ENCODE assay signal across 21 cellular contexts in the genomic region with DNA sequence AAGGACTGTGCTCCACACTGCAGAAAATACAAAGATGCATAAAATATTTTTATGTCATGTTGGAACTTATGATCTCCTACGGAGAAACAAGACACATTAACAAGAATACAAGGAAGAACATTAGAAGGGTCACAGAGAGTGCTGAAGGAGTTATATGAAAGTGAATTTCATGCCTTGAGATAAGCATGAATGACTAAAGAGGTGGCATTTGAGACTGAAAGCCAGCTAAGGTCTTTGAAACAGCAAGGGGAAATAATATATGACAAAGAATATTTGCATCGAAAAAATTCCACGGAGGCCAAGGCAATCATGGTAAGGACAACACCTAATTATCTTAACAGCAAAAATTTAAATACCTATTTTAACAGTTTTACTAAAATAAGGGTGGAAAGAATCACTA. TPM values are rescaled to one million over a fixed set of nuclear protein-coding genes. Genes with fewer than 3 reads are reported as not detected.
DNase-seq lines count a peak whose midpoint lies in the region; ATAC-seq, FAIRE-seq and TF ChIP-seq lines count a peak whose summit lies in the region.
"Had no signal": no experiment of that assay in that cellular context is flagged by ENCODE, and none has a peak within 500 bp of the region (broad histone marks: within the 10 kb centered on the region; RNA-seq: fewer than 3 reads in every experiment).

No MANE protein-coding gene starts in this region.

- no peaks in the 10 kb centered on the region for H3K36me3 ChIP-seq in pancreas
- H3K36me3 ChIP-seq: gastroesophageal sphincter had no signal

- WGBS in pancreas, 2 donors: 88 to 92% methylated on average over 3 of the region's 3 CpGs

- H3K27me3 ChIP-seq in pancreas: no peaks in the 10 kb centered on the region
- H3K27me3 ChIP-seq: gastroesophageal sphincter had no signal

- peaks cover 0 to 5% (median 0%) of the 10 kb centered on the region in 3 donors for H3K4me1 ChIP-seq in pancreas

- no peak for DNase-seq in activated naive CD4-positive, alpha-beta T cell treated with anti-CD3 and anti-CD28 coated beads for 36 hours
- DNase-seq in stimulated activated naive B cell treated with anti-CD40 and anti-IgM and Interleukin-4, amounts not matched to agents 10 μg/mL and 1 μg/mL and 100 μg/mL, for 72 hours: no peak
- DNase-seq in NCI-H2107 treated with DMSO at 0.1 percent for 48 hours (lab: John Stamatoyannopoulos, UW; ENCODE audit: unreplicated experiment) (no peak), pancreas (no peak), iPS-NIHi7 (ENCODE audit: extremely low spot score) (no peak)
- DNase-seq: 8988T; activated CD4-positive, alpha-beta T cell treated with anti-CD3 and anti-CD28 coated beads for 4 hours; activated gamma-delta T cell; anterior cingulate cortex; NCI-H1436; NCI-H2171 treated with DMSO at 0.1 percent for 48 hours; NCI-H774; nephron progenitor cell; SIG-M5; T-cell had no signal

- peaks cover 3% of the 10 kb centered on the region for H3K36me3 Mint-ChIP-seq in activated naive CD4-positive, alpha-beta T cell treated with anti-CD3 and anti-CD28 coated beads, Interleukin-2, amount 50 U/mL, for 24 hours
- H3K36me3 Mint-ChIP-seq in activated naive CD4-positive, alpha-beta T cell treated with anti-CD3 and anti-CD28 coated beads for 36 hours (ENCODE audit: low read depth): peaks cover 5% of the 10 kb centered on the region
- peaks cover 11 to 32% of the 10 kb centered on the region in 2 donors for H3K36me3 Mint-ChIP-seq in stimulated activated naive B cell treated with anti-CD40 and anti-IgM and Interleukin-4, amounts not matched to agents 10 μg/mL and 1 μg/mL and 100 μg/mL, for 72 hours

- intact Hi-C loops in activated naive CD4-positive, alpha-beta T cell treated with anti-CD3 and anti-CD28 coated beads for 36 hours (cut with micrococcal nuclease): no loop called here
- intact Hi-C loops in pancreas (cut with DNase I): no loop called here

- no peak for TF ChIP-seq CTCF in pancreas (IDR thresholded peaks at IDR 0.05)

- peak; percentile 75 for ATAC-seq in GM21717 (IDR thresholded peaks at IDR 0.05; ENCODE audit: unreplicated experiment)
- peak; percentile 69 for ATAC-seq in HG03432 (IDR thresholded peaks at IDR 0.05; ENCODE audit: unreplicated experiment)
- peak; percentile 74 to 79 for ATAC-seq in stimulated activated naive B cell treated with anti-CD40 and anti-IgM and Interleukin-4, amounts not matched to agents 10 μg/mL and 1 μg/mL and 100 μg/mL, for 72 hours (replicated peaks)
- ATAC-seq in pancreas: no peak
- ATAC-seq: esophagus mucosa, gastroesophageal sphincter, T-cell had no signal

- no peaks in the 10 kb centered on the region for H3K27me3 Mint-ChIP-seq in activated naive CD4-positive, alpha-beta T cell treated with anti-CD3 and anti-CD28 coated beads, Interleukin-2, amount 50 U/mL, for 24 hours
- H3K27me3 Mint-ChIP-seq in activated naive CD4-positive, alpha-beta T cell treated with anti-CD3 and anti-CD28 coated beads for 36 hours (ENCODE audit: low read depth): no peaks in the 10 kb centered on the region
- no peaks in the 10 kb centered on the region for H3K27me3 Mint-ChIP-seq in stimulated activated naive B cell treated with anti-CD40 and anti-IgM and Interleukin-4, amounts not matched to agents 10 μg/mL and 1 μg/mL and 100 μg/mL, for 72 hours
- H3K27me3 Mint-ChIP-seq: progenitor cell of endocrine pancreas, T-cell had no signal

- no peak overlapping the region for H3K27ac ChIP-seq in pancreas
- H3K27ac ChIP-seq: gastroesophageal sphincter had no signal

- CTCF ChIA-PET in activated naive CD4-positive, alpha-beta T cell treated with anti-CD3 and anti-CD28 coated beads for 36 hours (lab: Charles Lee): interaction anchor here (0.7 kb wide), 1 partner anchor 487 kb away, joined by 3 read pairs; no protein-coding TSS in a partner anchor

- H3K9me3 ChIP-seq in pancreas: no peaks in the 10 kb centered on the region
- H3K9me3 ChIP-seq: gastroesophageal sphincter had no signal

- H3K4me3 Mint-ChIP-seq in activated naive CD4-positive, alpha-beta T cell treated with anti-CD3 and anti-CD28 coated beads, Interleukin-2, amount 50 U/mL, for 24 hours: no peak overlapping the region
- H3K4me3 Mint-ChIP-seq in activated naive CD4-positive, alpha-beta T cell treated with anti-CD3 and anti-CD28 coated beads for 36 hours: no peak overlapping the region
- H3K4me3 Mint-ChIP-seq in stimulated activated naive B cell treated with anti-CD40 and anti-IgM and Interleukin-4, amounts not matched to agents 10 μg/mL and 1 μg/mL and 100 μg/mL, for 72 hours: peak overlapping the region in 1 of 2 donors; percentile 37
- H3K4me3 Mint-ChIP-seq: nephron progenitor cell, T-cell had no signal

- H3K4me3 ChIP-seq in pancreas: no peak overlapping the region
- H3K4me3 ChIP-seq: gastroesophageal sphincter had no signal

- H3K9me3 Mint-ChIP-seq in activated naive CD4-positive, alpha-beta T cell treated with anti-CD3 and anti-CD28 coated beads, Interleukin-2, amount 50 U/mL, for 24 hours: no peaks in the 10 kb centered on the region
- no peaks in the 10 kb centered on the region for H3K9me3 Mint-ChIP-seq in activated naive CD4-positive, alpha-beta T cell treated with anti-CD3 and anti-CD28 coated beads for 36 hours
- H3K9me3 Mint-ChIP-seq in stimulated activated naive B cell treated with anti-CD40 and anti-IgM and Interleukin-4, amounts not matched to agents 10 μg/mL and 1 μg/mL and 100 μg/mL, for 72 hours: no peaks in the 10 kb centered on the region
- H3K9me3 Mint-ChIP-seq: T-cell had no signal

- H3K4me1 Mint-ChIP-seq in activated naive CD4-positive, alpha-beta T cell treated with anti-CD3 and anti-CD28 coated beads, Interleukin-2, amount 50 U/mL, for 24 hours: peaks cover 78% of the 10 kb centered on the region
- peaks cover 56% of the 10 kb centered on the region for H3K4me1 Mint-ChIP-seq in activated naive CD4-positive, alpha-beta T cell treated with anti-CD3 and anti-CD28 coated beads for 36 hours (ENCODE audit: low read depth)
- peaks cover 26 to 58% of the 10 kb centered on the region in 2 donors for H3K4me1 Mint-ChIP-seq in stimulated activated naive B cell treated with anti-CD40 and anti-IgM and Interleukin-4, amounts not matched to agents 10 μg/mL and 1 μg/mL and 100 μg/mL, for 72 hours

- peak overlapping the region; percentile 48 for H3K27ac Mint-ChIP-seq in activated naive CD4-positive, alpha-beta T cell treated with anti-CD3 and anti-CD28 coated beads, Interleukin-2, amount 50 U/mL, for 24 hours
- H3K27ac Mint-ChIP-seq in activated naive CD4-positive, alpha-beta T cell treated with anti-CD3 and anti-CD28 coated beads for 36 hours: no peak overlapping the region
- H3K27ac Mint-ChIP-seq in stimulated activated naive B cell treated with anti-CD40 and anti-IgM and Interleukin-4, amounts not matched to agents 10 μg/mL and 1 μg/mL and 100 μg/mL, for 72 hours: no peak overlapping the region
- H3K27ac Mint-ChIP-seq: nephron progenitor cell, progenitor cell of endocrine pancreas, T-cell had no signal

- no peak for FAIRE-seq in pancreas (lab: Jason Lieb, UNC)

RNA-seq across cellular contexts. Expression of gene GSK3B, which starts 12.5 kb away (rescaled TPM):
- 10 to 100 TPM; 25.9 to 27.8 TPM for total RNA-seq in activated naive CD4-positive, alpha-beta T cell treated with anti-CD3 and anti-CD28 coated beads for 36 hours
- total RNA-seq in pancreas: 10 to 100 TPM in 5 of 6 donors, 1 to 10 TPM in 1; 9.6 to 20.7 (median 13.6) TPM
- 1 to 10 TPM; 4.4 to 5.7 TPM for polyA plus RNA-seq in pancreas

Comparison
In these comparisons a context has a peak if more than half of its experiments do, and no peak if none do; other contexts are left out.
1. ATAC-seq: peak in GM21717 (single experiment), HG03432 (single experiment) and stimulated activated naive B cell treated with anti-CD40 and anti-IgM and Interleukin-4, amounts not matched to agents 10 μg/mL and 1 μg/mL and 100 μg/mL, for 72 hours (2 of 2); none in pancreas (0 of 4).